ENCODE assay signal across 39 cellular contexts in genomic region chr1:233256789-233257188, GRCh38.
"Had no signal": no experiment of that assay in that cellular context is flagged by ENCODE, and none has a peak within 500 bp of the region (broad histone marks: within the 10 kb centered on the region; RNA-seq: fewer than 3 reads in every experiment).

No MANE protein-coding gene starts in this region.

- H3K36me3 ChIP-seq: adrenal gland, breast epithelium, cardiac muscle cell had no signal

- H3K4me1 ChIP-seq: ascending aorta, breast epithelium had no signal

- H3K27me3 Mint-ChIP-seq: activated naive CD4-positive, alpha-beta T cell treated with anti-CD3 and anti-CD28 coated beads, Interleukin-2, amount 10 ng/mL, durations not matched to agents 7 days and 5 days; activated naive CD4-positive, alpha-beta T cell treated with anti-CD3 and anti-CD28 coated beads, Interleukin-2, amount 50 U/mL, for 24 hours; activated naive CD8-positive, alpha-beta T cell; activated naive CD8-positive, alpha-beta T cell treated with anti-CD3 and anti-CD28 coated beads for 36 hours; activated naive CD8-positive, alpha-beta T cell treated with anti-CD3 and anti-CD28 coated beads, Interleukin-2, amount 10 ng/mL, durations not matched to agents 7 days and 5 days; activated naive CD8-positive, alpha-beta T cell treated with anti-CD3 and anti-CD28 coated beads, Interleukin-2, amount 50 U/mL, for 24 hours; activated T-cell treated with anti-CD3 and anti-CD28 coated beads, Interleukin-2, amount 50 U/mL, for 24 hours; activated T-helper 17 cell treated with anti-CD3 and anti-CD28 coated beads, Interleukin-2, amount 50 U/mL, for 72 hours; brain; central memory CD8-positive, alpha-beta T cell had no signal

- H3K4me3 ChIP-seq: adrenal gland, ascending aorta, body of pancreas, breast epithelium, cardiac muscle cell had no signal

- DNase-seq: activated effector memory CD4-positive, alpha-beta T cell treated with anti-CD3 and anti-CD28 coated beads, Interleukin-2, amount 50 U/mL, for 16 hours; activated effector memory CD4-positive, alpha-beta T cell treated with Interleukin-2 at 50 U/mL for 16 hours; activated gamma-delta T cell; activated gamma-delta T cell treated with Interleukin-2 at 50 U/mL for 16 hours; activated naive CD4-positive, alpha-beta T cell; activated naive CD4-positive, alpha-beta T cell treated with anti-CD3 and anti-CD28 coated beads for 36 hours; activated naive CD4-positive, alpha-beta T cell treated with anti-CD3 and anti-CD28 coated beads, Interleukin-2, amount 10 ng/mL, durations not matched to agents 7 days and 5 days; activated naive CD4-positive, alpha-beta T cell treated with anti-CD3 and anti-CD28 coated beads, Interleukin-2, amount 50 U/mL, for 16 hours; activated naive CD4-positive, alpha-beta T cell treated with Interleukin-2 at 50 U/mL for 16 hours; activated naive CD8-positive, alpha-beta T cell treated with anti-CD3 and anti-CD28 coated beads for 36 hours; activated naive CD8-positive, alpha-beta T cell treated with anti-CD3 and anti-CD28 coated beads, Interleukin-2, amount 10 ng/mL, durations not matched to agents 7 days and 5 days; activated naive CD8-positive, alpha-beta T cell treated with anti-CD3 and anti-CD28 coated beads, Interleukin-2, amount 50 U/mL, for 24 hours; activated T-cell treated with anti-CD3 and anti-CD28 coated beads, Interleukin-2, amount 50 U/mL, for 24 hours; activated T-cell treated with anti-CD3 and anti-CD28 coated beads, Interleukin-2, amount 50 U/mL, for 4 hours; activated T-cell treated with anti-CD3 and anti-CD28 coated beads, Interleukin-2, amount 50 U/mL, for 48 hours; activated T-cell treated with anti-CD3 and anti-CD28 coated beads, Interleukin-2, amount 50 U/mL, for 72 hours; adrenal gland; amniotic stem cell; amygdala; anterior cingulate cortex; aorta; body of pancreas; brain microvascular endothelial cell; caudate nucleus; central memory CD4-positive, alpha-beta T cell; cerebellar nuclear complex had no signal

- H3K9me3 Mint-ChIP-seq: activated naive CD4-positive, alpha-beta T cell treated with anti-CD3 and anti-CD28 coated beads for 36 hours; activated naive CD4-positive, alpha-beta T cell treated with anti-CD3 and anti-CD28 coated beads, Interleukin-2, amount 10 ng/mL, durations not matched to agents 7 days and 5 days; activated naive CD4-positive, alpha-beta T cell treated with anti-CD3 and anti-CD28 coated beads, Interleukin-2, amount 50 U/mL, for 24 hours; activated naive CD4-positive, alpha-beta T cell treated with anti-CD3 and anti-CD28 coated beads, Interleukin-2, amount 50 U/mL, for 72 hours; activated naive CD8-positive, alpha-beta T cell treated with anti-CD3 and anti-CD28 coated beads for 36 hours; activated naive CD8-positive, alpha-beta T cell treated with anti-CD3 and anti-CD28 coated beads, Interleukin-2, amount 10 ng/mL, durations not matched to agents 7 days and 5 days; activated naive CD8-positive, alpha-beta T cell treated with anti-CD3 and anti-CD28 coated beads, Interleukin-2, amount 50 U/mL, for 24 hours; activated T-cell treated with anti-CD3 and anti-CD28 coated beads, Interleukin-2, amount 50 U/mL, for 24 hours; activated T-cell treated with anti-CD3 and anti-CD28 coated beads, Interleukin-2, amount 50 U/mL, for 4 hours; activated T-cell treated with anti-CD3 and anti-CD28 coated beads, Interleukin-2, amount 50 U/mL, for 72 hours; activated T-helper 1 cell treated with anti-CD3 and anti-CD28 coated beads, Interleukin-12 subunit alpha, Interleukin-12 subunit beta, Interleukin-2, Interleukin-4 antibody, amounts not matched to agents 30 ng/mL and 10 ng/mL and 1 ng/mL, durations not matched to agents 14 hours and 24 hours and 36 hours; activated T-helper 17 cell treated with anti-CD3 and anti-CD28 coated beads, Interleukin-2, amount 50 U/mL, for 72 hours; activated T-helper 2 cell treated with anti-CD3 and anti-CD28 coated beads, Interferon-gamma antibody, Interleukin-2, Interleukin-4, amounts not matched to agents 10 μg/mL and 5 μg/mL and 100 μg/mL, durations not matched to agents 14 hours and 24 hours and 36 hours; brain; central memory CD8-positive, alpha-beta T cell had no signal

- H3K9me3 ChIP-seq: adrenal gland, ascending aorta, body of pancreas, breast epithelium had no signal

- H3K4me3 Mint-ChIP-seq: activated naive CD4-positive, alpha-beta T cell treated with anti-CD3 and anti-CD28 coated beads for 36 hours; activated naive CD4-positive, alpha-beta T cell treated with anti-CD3 and anti-CD28 coated beads, Interleukin-2, amount 10 ng/mL, durations not matched to agents 7 days and 5 days; activated naive CD4-positive, alpha-beta T cell treated with anti-CD3 and anti-CD28 coated beads, Interleukin-2, amount 50 U/mL, for 24 hours; activated naive CD8-positive, alpha-beta T cell; activated naive CD8-positive, alpha-beta T cell treated with anti-CD3 and anti-CD28 coated beads for 36 hours; activated naive CD8-positive, alpha-beta T cell treated with anti-CD3 and anti-CD28 coated beads, Interleukin-2, amount 10 ng/mL, durations not matched to agents 7 days and 5 days; activated naive CD8-positive, alpha-beta T cell treated with anti-CD3 and anti-CD28 coated beads, Interleukin-2, amount 50 U/mL, for 24 hours; activated T-cell treated with anti-CD3 and anti-CD28 coated beads, Interleukin-2, amount 50 U/mL, for 24 hours; activated T-cell treated with anti-CD3 and anti-CD28 coated beads, Interleukin-2, amount 50 U/mL, for 4 hours; activated T-cell treated with anti-CD3 and anti-CD28 coated beads, Interleukin-2, amount 50 U/mL, for 72 hours; activated T-helper 1 cell treated with anti-CD3 and anti-CD28 coated beads, Interleukin-12 subunit alpha, Interleukin-12 subunit beta, Interleukin-2, Interleukin-4 antibody, amounts not matched to agents 30 ng/mL and 10 ng/mL and 1 ng/mL, durations not matched to agents 14 hours and 24 hours and 36 hours; activated T-helper 17 cell treated with anti-CD3 and anti-CD28 coated beads, Interleukin-2, amount 50 U/mL, for 72 hours; brain; central memory CD8-positive, alpha-beta T cell had no signal

- H3K27me3 ChIP-seq: adrenal gland, ascending aorta, body of pancreas, brain microvascular endothelial cell, breast epithelium, cardiac muscle cell had no signal

- H3K27ac ChIP-seq: adrenal gland, ascending aorta, body of pancreas, brain microvascular endothelial cell, breast epithelium, cardiac muscle cell had no signal

- FAIRE-seq: astrocyte, bronchial epithelial cell had no signal

- H3K27ac Mint-ChIP-seq: activated naive CD4-positive, alpha-beta T cell treated with anti-CD3 and anti-CD28 coated beads for 36 hours; activated naive CD4-positive, alpha-beta T cell treated with anti-CD3 and anti-CD28 coated beads, Interleukin-2, amount 10 ng/mL, durations not matched to agents 7 days and 5 days; activated naive CD4-positive, alpha-beta T cell treated with anti-CD3 and anti-CD28 coated beads, Interleukin-2, amount 50 U/mL, for 24 hours; activated naive CD4-positive, alpha-beta T cell treated with anti-CD3 and anti-CD28 coated beads, Interleukin-2, amount 50 U/mL, for 72 hours; activated naive CD8-positive, alpha-beta T cell; activated naive CD8-positive, alpha-beta T cell treated with anti-CD3 and anti-CD28 coated beads for 36 hours; activated naive CD8-positive, alpha-beta T cell treated with anti-CD3 and anti-CD28 coated beads, Interleukin-2, amount 10 ng/mL, durations not matched to agents 7 days and 5 days; activated naive CD8-positive, alpha-beta T cell treated with anti-CD3 and anti-CD28 coated beads, Interleukin-2, amount 50 U/mL, for 24 hours; activated T-cell treated with anti-CD3 and anti-CD28 coated beads, Interleukin-2, amount 50 U/mL, for 24 hours; activated T-cell treated with anti-CD3 and anti-CD28 coated beads, Interleukin-2, amount 50 U/mL, for 72 hours; activated T-helper 1 cell treated with anti-CD3 and anti-CD28 coated beads, Interleukin-12 subunit alpha, Interleukin-12 subunit beta, Interleukin-2, Interleukin-4 antibody, amounts not matched to agents 30 ng/mL and 10 ng/mL and 1 ng/mL, durations not matched to agents 14 hours and 24 hours and 36 hours; activated T-helper 2 cell treated with anti-CD3 and anti-CD28 coated beads, Interferon-gamma antibody, Interleukin-2, Interleukin-4, amounts not matched to agents 10 μg/mL and 5 μg/mL and 100 μg/mL, durations not matched to agents 14 hours and 24 hours and 36 hours; brain had no signal

- ATAC-seq: activated naive CD4-positive, alpha-beta T cell treated with anti-CD3 and anti-CD28 coated beads, Interleukin-2, amount 50 U/mL, for 72 hours; activated naive CD8-positive, alpha-beta T cell treated with anti-CD3 and anti-CD28 coated beads, Interleukin-2, amount 50 U/mL, for 24 hours; activated T-cell treated with anti-CD3 and anti-CD28 coated beads, Interleukin-2, amount 50 U/mL, for 4 hours; activated T-cell treated with anti-CD3 and anti-CD28 coated beads, Interleukin-2, amount 50 U/mL, for 72 hours; activated T-helper 17 cell treated with anti-CD3 and anti-CD28 coated beads, Interleukin-2, amount 50 U/mL, for 72 hours; body of pancreas had no signal
